ENCODE assay signal across 10 cellular contexts in genomic region chr11:60844870-60845221, GRCh38. TPM values are rescaled to one million over a fixed set of nuclear protein-coding genes. Genes with fewer than 3 reads are reported as not detected.
DNase-seq lines count a peak whose midpoint lies in the region; ATAC-seq and TF ChIP-seq lines count a peak whose summit lies in the region.
"Had no signal": no experiment of that assay in that cellular context is flagged by ENCODE, and none has a peak within 500 bp of the region (broad histone marks: within the 10 kb centered on the region; RNA-seq: fewer than 3 reads in every experiment).

No MANE protein-coding gene starts in this region.

- H3K4me1 ChIP-seq in PC-3 (ENCODE audit: insufficient read depth, low read length) = peaks cover 24% of the 10 kb centered on the region

- H3K27me3 Mint-ChIP-seq in nephron progenitor cell (ENCODE audit: low read depth, poor library complexity) = no peaks in the 10 kb centered on the region

- H3F3A ChIP-seq in PC-3 (ENCODE audit: low read length, unreplicated experiment) = no peaks in the 10 kb centered on the region

- DNase-seq in GM06990 (ENCODE audit: extremely low read depth, insufficient read length) (no peak), PC-3 (no peak), choroid plexus epithelial cell (ENCODE audit: low read depth) (no peak), nephron progenitor cell (no peak), omental fat pad (ENCODE audit: low spot score) (no peak), Ammon's horn (ENCODE audit: low spot score) (no peak), SKM-1 treated with dmso at 0.1 percent for 144 hours (lab: John Stamatoyannopoulos, UW; ENCODE audit: unreplicated experiment) (no peak)
- DNase-seq: activated CD4-positive, alpha-beta T cell treated with anti-CD3 and anti-CD28 coated beads for 4 hours had no signal

- TF ChIP-seq CTCF in GM06990 (IDR thresholded peaks at IDR 0.05; ENCODE audit: insufficient read depth, low read length, poor library complexity, severe bottlenecking) = no peak
- no peak for TF ChIP-seq CTCF in PC-3 (conservative IDR thresholded peaks at IDR 0.05; ENCODE audit: low read depth, low read length)
- TF ChIP-seq CTCF in choroid plexus epithelial cell (conservative IDR thresholded peaks at IDR 0.05; ENCODE audit: low read depth, low read length) = no peak
- TF ChIP-seq CTCF in nephron progenitor cell (IDR thresholded peaks at IDR 0.05) = no peak
- no peak for TF ChIP-seq CTCF in omental fat pad (IDR thresholded peaks at IDR 0.05)

- H4K20me1 ChIP-seq in PC-3 (ENCODE audit: low read length) = peaks cover 15% of the 10 kb centered on the region

- peaks cover 4% of the 10 kb centered on the region for H3K36me3 Mint-ChIP-seq in nephron progenitor cell (ENCODE audit: low read depth)

- H3K4me2 ChIP-seq in PC-3 (ENCODE audit: low read length) = peak overlapping the region; percentile 92

- H3K9me3 Mint-ChIP-seq in nephron progenitor cell = no peaks in the 10 kb centered on the region

- ATAC-seq in PC-3 (no peak), omental fat pad (ENCODE audit: low FRiP score) (no peak), GM21723 (IDR thresholded peaks at IDR 0.05; ENCODE audit: unreplicated experiment) (no peak)

- peak overlapping the region; percentile 91 for H3K4me3 Mint-ChIP-seq in nephron progenitor cell

- POLR2A ChIA-PET in PC-3 (lab: Charles Lee; ENCODE audit: unreplicated experiment) = no interaction called here

- H2AFZ ChIP-seq in PC-3 (ENCODE audit: low read length) = no peak overlapping the region

- H3K9me3 ChIP-seq in PC-3 (ENCODE audit: low read length) = no peaks in the 10 kb centered on the region

- H3K27ac Mint-ChIP-seq in nephron progenitor cell = peak overlapping the region; percentile 44

- no peaks in the 10 kb centered on the region for H3K9me2 ChIP-seq in PC-3 (replicated peaks; ENCODE audit: low read length)

- CTCF ChIA-PET in PC-3 (lab: Charles Lee) = no interaction called here

- intact Hi-C loops in PC-3 (cut with micrococcal nuclease) = loop anchor here (1.0 kb wide), 2 partner anchors 14 to 42 kb away; no protein-coding TSS in a partner anchor

- H3K36me3 ChIP-seq in GM06990 (ENCODE audit: control insufficient read depth, insufficient read depth, low read length) (peaks cover 15% of the 10 kb centered on the region), PC-3 (ENCODE audit: low read depth, low read length) (peaks cover 15% of the 10 kb centered on the region; the same call in 1 of the 2 replicates)

- H3K4me3 ChIP-seq in GM06990 (replicated peaks; ENCODE audit: low read depth, low read length) (peak overlapping the region; percentile 73), PC-3 (ENCODE audit: low read length) (peak overlapping the region; percentile 92), choroid plexus epithelial cell (ENCODE audit: low read depth, low read length) (peak overlapping the region; percentile 28)

- peaks cover 66% of the 10 kb centered on the region for H3K4me1 Mint-ChIP-seq in nephron progenitor cell

- H3K27ac ChIP-seq in PC-3 (ENCODE audit: low read length) = no peak overlapping the region

- no peaks in the 10 kb centered on the region for H3K27me3 ChIP-seq in GM06990 (replicated peaks; ENCODE audit: control insufficient read depth, insufficient read depth, low read length)
- H3K27me3 ChIP-seq in PC-3 (ENCODE audit: low read length) = no peaks in the 10 kb centered on the region

- peaks cover 57% of the 10 kb centered on the region for H3K79me2 ChIP-seq in PC-3 (ENCODE audit: low read length)

- no TSS peak for BruUV-seq in PC-3 (replicated peaks; lab: Mats Ljungman, UMichigan)

- peak overlapping the region; percentile 98; the same call in 1 of the 2 replicates for H3K9ac ChIP-seq in PC-3 (ENCODE audit: low read length)

RNA-seq across cellular contexts. Expression of gene CCDC86, which starts 2.9 kb away (rescaled TPM):
- total RNA-seq in PC-3 (2014; rRNA removed) (67.9 and 108 TPM in 2 replicates), omental fat pad (10 to 100 TPM; 17.5 to 68.6 (median 22.5) TPM)

RNA-seq across cellular contexts. Expression of gene PTGDR2, which starts 10.9 kb away (rescaled TPM):
- total RNA-seq in PC-3 (2014; rRNA removed) (0.06 TPM in 1 of 2 replicates, not detected in the other), omental fat pad (1 to 10 TPM in 1 of 4 donors, under 1 TPM in 1, not detected in 2; 0.28 to 1.1 TPM)

RNA-seq across cellular contexts. Expression of gene ZP1, which starts 22.5 kb away (rescaled TPM):
- not detected in 2 replicates for total RNA-seq in PC-3 (2014; rRNA removed)
- 1 to 10 TPM in 2 of 4 donors, not detected in 2; 2.2 to 3.0 TPM for total RNA-seq in omental fat pad

RNA-seq across cellular contexts. Expression of gene MS4A10, which starts 59.7 kb away (rescaled TPM):
- not detected in 2 replicates for total RNA-seq in PC-3 (2014; rRNA removed)
- not detected for total RNA-seq in omental fat pad
- total RNA-seq: subcutaneous adipose tissue had no signal

Comparison
In these comparisons a context has a peak if more than half of its experiments do, and no peak if none do; other contexts are left out.
1. H3K4me3 ChIP-seq: peak in every context shown above with its lines; median percentile 92 in PC-3; 73 in GM06990; 28 in choroid plexus epithelial cell.